In genomic region chr3:16264708-16265454, GRCh38 we compare ENCODE assay signal across 1 cellular context.
TF ChIP-seq lines count a peak whose summit lies in the region.

Gene DPH3, minus strand, starts transcription at chr3:16264943. Its CDS starts 67 bp downstream, at chr3:16264876.
A gene with protein sequence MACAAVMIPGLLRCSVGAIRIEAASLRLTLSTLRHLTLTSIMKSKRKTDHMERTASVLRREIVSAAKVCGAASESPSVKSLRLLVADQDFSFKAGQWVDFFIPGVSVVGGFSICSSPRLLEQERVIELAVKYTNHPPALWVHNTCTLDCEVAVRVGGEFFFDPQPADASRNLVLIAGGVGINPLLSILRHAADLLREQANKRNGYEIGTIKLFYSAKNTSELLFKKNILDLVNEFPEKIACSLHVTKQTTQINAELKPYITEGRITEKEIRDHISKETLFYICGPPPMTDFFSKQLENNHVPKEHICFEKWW (plus strand): TSS chr3:16265212. CDS start chr3:16270953, 5,741 bp downstream.

TF ChIP-seq in HepG2, 621 proteins besides CTCF, POLR2A, EP300 and RAD21 (continued from another document):
- TF ChIP-seq ZSCAN5A (CRISPR knock-in tag; IDR thresholded peaks at IDR 0.05; ENCODE audit: borderline replicate concordance) (no peak; the same call in none of the 2 replicates), ZNF205 (CRISPR knock-in tag; IDR thresholded peaks at IDR 0.05) (no peak), RARA (CRISPR knock-in tag; IDR thresholded peaks at IDR 0.05) (peak; percentile 30; the same call in 1 of the 2 replicates), ZNF264 (CRISPR knock-in tag; IDR thresholded peaks at IDR 0.05) (peak; percentile 53; the same call in 1 of the 2 replicates), MAF1 (CRISPR knock-in tag; IDR thresholded peaks at IDR 0.05; ENCODE audit: borderline replicate concordance) (no peak), ZFP36 (IDR thresholded peaks at IDR 0.05; ENCODE audit: borderline replicate concordance, low read depth, low read length, partially characterized antibody) (no peak), ZNF251 (CRISPR knock-in tag; IDR thresholded peaks at IDR 0.05) (no peak), ZNF598 (CRISPR knock-in tag; IDR thresholded peaks at IDR 0.05; ENCODE audit: borderline replicate concordance) (no peak), ATF4 (CRISPR knock-in tag; IDR thresholded peaks at IDR 0.05) (peak in 1 of 2 experiments; percentile 69; a peak in 2 of 4 replicates), SP140L (CRISPR knock-in tag; IDR thresholded peaks at IDR 0.05; ENCODE audit: borderline replicate concordance) (peak; percentile 77), NCOA1 (CRISPR knock-in tag; IDR thresholded peaks at IDR 0.05) (no peak), ZBTB38 (CRISPR knock-in tag; IDR thresholded peaks at IDR 0.05) (no peak), ZNF430 (CRISPR knock-in tag; IDR thresholded peaks at IDR 0.05) (peak; percentile 85), ZMYM2 (CRISPR knock-in tag; IDR thresholded peaks at IDR 0.05) (no peak), ZFP36L1 (CRISPR knock-in tag; IDR thresholded peaks at IDR 0.05) (no peak; the same call in 1 of the 2 replicates), MBNL3 (CRISPR knock-in tag; conservative IDR thresholded peaks at IDR 0.05) (no peak)
- TF ChIP-seq, protein P1, sequence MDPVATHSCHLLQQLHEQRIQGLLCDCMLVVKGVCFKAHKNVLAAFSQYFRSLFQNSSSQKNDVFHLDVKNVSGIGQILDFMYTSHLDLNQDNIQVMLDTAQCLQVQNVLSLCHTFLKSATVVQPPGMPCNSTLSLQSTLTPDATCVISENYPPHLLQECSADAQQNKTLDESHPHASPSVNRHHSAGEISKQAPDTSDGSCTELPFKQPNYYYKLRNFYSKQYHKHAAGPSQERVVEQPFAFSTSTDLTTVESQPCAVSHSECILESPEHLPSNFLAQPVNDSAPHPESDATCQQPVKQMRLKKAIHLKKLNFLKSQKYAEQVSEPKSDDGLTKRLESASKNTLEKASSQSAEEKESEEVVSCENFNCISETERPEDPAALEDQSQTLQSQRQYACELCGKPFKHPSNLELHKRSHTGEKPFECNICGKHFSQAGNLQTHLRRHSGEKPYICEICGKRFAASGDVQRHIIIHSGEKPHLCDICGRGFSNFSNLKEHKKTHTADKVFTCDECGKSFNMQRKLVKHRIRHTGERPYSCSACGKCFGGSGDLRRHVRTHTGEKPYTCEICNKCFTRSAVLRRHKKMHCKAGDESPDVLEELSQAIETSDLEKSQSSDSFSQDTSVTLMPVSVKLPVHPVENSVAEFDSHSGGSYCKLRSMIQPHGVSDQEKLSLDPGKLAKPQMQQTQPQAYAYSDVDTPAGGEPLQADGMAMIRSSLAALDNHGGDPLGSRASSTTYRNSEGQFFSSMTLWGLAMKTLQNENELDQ (CRISPR knock-in tag; IDR thresholded peaks at IDR 0.05; ENCODE audit: borderline replicate concordance), result no peak
